Comparison of ENCODE assay signal across 6 cellular contexts in the genomic region with DNA sequence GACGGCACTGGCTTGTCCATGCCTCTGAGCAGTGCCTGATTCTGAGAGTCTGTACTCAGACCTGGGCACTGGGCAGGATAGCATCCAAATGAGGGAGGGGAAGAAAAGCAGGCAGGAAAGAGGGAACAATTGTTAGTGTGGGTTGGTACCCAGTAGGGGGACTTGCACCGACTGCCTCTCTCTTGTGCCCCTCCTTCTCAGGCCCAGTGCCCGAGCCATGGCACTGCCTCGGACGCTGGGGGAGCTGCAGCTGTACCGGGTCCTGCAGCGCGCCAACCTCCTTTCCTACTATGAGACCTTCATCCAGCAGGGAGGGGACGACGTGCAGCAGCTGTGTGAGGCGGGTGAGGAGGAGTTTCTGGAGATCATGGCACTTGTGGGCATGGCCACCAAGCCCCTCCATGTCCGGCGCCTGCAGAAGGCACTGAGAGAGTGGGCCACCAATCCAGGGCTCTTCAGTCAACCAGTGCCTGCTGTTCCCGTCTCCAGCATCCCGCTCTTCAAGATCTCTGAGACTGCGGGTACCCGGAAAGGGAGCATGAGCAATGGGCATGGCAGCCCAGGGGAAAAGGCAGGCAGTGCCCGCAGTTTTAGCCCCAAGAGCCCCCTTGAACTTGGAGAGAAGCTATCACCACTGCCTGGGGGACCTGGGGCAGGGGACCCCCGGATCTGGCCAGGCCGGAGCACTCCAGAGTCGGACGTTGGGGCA. TPM values are rescaled to one million over a fixed set of nuclear protein-coding genes. Genes with fewer than 3 reads are reported as not detected.
DNase-seq lines count a peak whose midpoint lies in the region; ATAC-seq, FAIRE-seq and TF ChIP-seq lines count a peak whose summit lies in the region.

No MANE protein-coding gene starts in this region.

- H3K4me1 ChIP-seq in left lung, result peaks cover 30 to 75% of the 10 kb centered on the region in 2 donors

- H3K9me3 ChIP-seq in left lung, result no peaks in the 10 kb centered on the region

- intact Hi-C loops in left lung (cut with DNase I), result no loop called here

- H3K4me3 Mint-ChIP-seq in activated CD8-positive, alpha-beta T cell treated with anti-CD3 and anti-CD28 coated beads, Interleukin-2, amount 10 ng/mL, durations not matched to agents 7 days and 5 days, result peak overlapping the region; percentile 93

- no peaks in the 10 kb centered on the region for H3K9me3 Mint-ChIP-seq in activated CD8-positive, alpha-beta T cell treated with anti-CD3 and anti-CD28 coated beads, Interleukin-2, amount 10 ng/mL, durations not matched to agents 7 days and 5 days (ENCODE audit: insufficient read depth)

- no peak for ATAC-seq in activated CD8-positive, alpha-beta T cell treated with anti-CD3 and anti-CD28 coated beads, Interleukin-2, amount 10 ng/mL, durations not matched to agents 7 days and 5 days
- no peak for ATAC-seq in left lung

- no peaks in the 10 kb centered on the region for H3K27me3 Mint-ChIP-seq in activated CD8-positive, alpha-beta T cell treated with anti-CD3 and anti-CD28 coated beads, Interleukin-2, amount 10 ng/mL, durations not matched to agents 7 days and 5 days (ENCODE audit: low read depth)

- FAIRE-seq in GM19239 (lab: Jason Lieb, UNC), result no peak

- peak overlapping the region; percentile 97 to 100 for H3K27ac ChIP-seq in left lung

- peaks cover 42% of the 10 kb centered on the region for H3K36me3 Mint-ChIP-seq in activated CD8-positive, alpha-beta T cell treated with anti-CD3 and anti-CD28 coated beads, Interleukin-2, amount 10 ng/mL, durations not matched to agents 7 days and 5 days (ENCODE audit: low read depth)

- no peak for DNase-seq in AG09309 (ENCODE audit: low read depth)
- DNase-seq in activated CD8-positive, alpha-beta T cell treated with anti-CD3 and anti-CD28 coated beads, Interleukin-2, amount 10 ng/mL, durations not matched to agents 7 days and 5 days, result no peak
- no peak for DNase-seq in left lung
- no peak for DNase-seq in GM19239 (ENCODE audit: insufficient read length, low spot score)
- no peak for DNase-seq in H4 (ENCODE audit: low spot score)
- no peak for DNase-seq in T1000 (lab: John Stamatoyannopoulos, UW)

- TF ChIP-seq CTCF in AG09309 (IDR thresholded peaks at IDR 0.05; ENCODE audit: control insufficient read depth, insufficient read depth, low read depth, low read length, missing control alignments), result peak; percentile 35
- TF ChIP-seq CTCF in left lung (IDR thresholded peaks at IDR 0.05), result no peak

- POLR2A ChIA-PET in activated CD8-positive, alpha-beta T cell treated with anti-CD3 and anti-CD28 coated beads, Interleukin-2, amount 10 ng/mL, durations not matched to agents 7 days and 5 days (lab: Charles Lee), result interaction anchor here (1.3 to 5.1 kb wide), 6 partner anchors 9 to 22 kb away, joined by 5 to 58 read pairs (median 44); a partner anchor contains a TSS

- CTCF ChIA-PET in activated CD8-positive, alpha-beta T cell treated with anti-CD3 and anti-CD28 coated beads, Interleukin-2, amount 10 ng/mL, durations not matched to agents 7 days and 5 days (lab: Charles Lee), result interaction anchor here (1.1 to 18.4 kb wide), 8 partner anchors 12 to 89 kb away, joined by 3 to 233 read pairs (median 10); a partner anchor contains a TSS

- H3K27me3 ChIP-seq in left lung, result peaks cover 0 to 6% of the 10 kb centered on the region in 2 donors

- H3K4me3 ChIP-seq in AG09309 (ENCODE audit: control insufficient read depth, low read depth, low read length) (peak overlapping the region; percentile 86), left lung (peak overlapping the region; percentile 80 to 87)

- peaks cover 0 to 46% of the 10 kb centered on the region in 2 donors for H3K36me3 ChIP-seq in left lung

- peaks cover 68% of the 10 kb centered on the region for H3K4me1 Mint-ChIP-seq in activated CD8-positive, alpha-beta T cell treated with anti-CD3 and anti-CD28 coated beads, Interleukin-2, amount 10 ng/mL, durations not matched to agents 7 days and 5 days (ENCODE audit: low read depth)

- H3K27ac Mint-ChIP-seq in activated CD8-positive, alpha-beta T cell treated with anti-CD3 and anti-CD28 coated beads, Interleukin-2, amount 10 ng/mL, durations not matched to agents 7 days and 5 days, result peak overlapping the region; percentile 61

RNA-seq across cellular contexts. Expression of a gene that starts 2.2 kb away (rescaled TPM):
- total RNA-seq in activated CD8-positive, alpha-beta T cell treated with anti-CD3 and anti-CD28 coated beads, Interleukin-2, amount 10 ng/mL, durations not matched to agents 7 days and 5 days, result 10 to 100 TPM; 12.9 to 13.7 TPM
- 10 to 100 TPM; 28.4 to 40.1 TPM for total RNA-seq in left lung
- 16.5 and 20.2 TPM in 2 replicates for total RNA-seq in H4 (2014; rRNA removed; shearing (Covaris generic))

RNA-seq across cellular contexts. Expression of a gene that starts 12.5 kb away (rescaled TPM):
- total RNA-seq in activated CD8-positive, alpha-beta T cell treated with anti-CD3 and anti-CD28 coated beads, Interleukin-2, amount 10 ng/mL, durations not matched to agents 7 days and 5 days, result 10 to 100 TPM; 56.4 to 56.9 TPM
- 10 to 100 TPM; 16.4 to 17.9 TPM for total RNA-seq in left lung
- total RNA-seq in H4 (2014; rRNA removed; shearing (Covaris generic)), result 10.5 and 18.0 TPM in 2 replicates

RNA-seq across cellular contexts. Expression of a gene that starts 20.1 kb away (rescaled TPM):
- 100 to 1,000 TPM; 189 TPM for total RNA-seq in activated CD8-positive, alpha-beta T cell treated with anti-CD3 and anti-CD28 coated beads, Interleukin-2, amount 10 ng/mL, durations not matched to agents 7 days and 5 days
- total RNA-seq in left lung, result 100 to 1,000 TPM; 200 to 237 TPM
- total RNA-seq in H4 (2014; rRNA removed; shearing (Covaris generic)), result 9.3 and 17.9 TPM in 2 replicates

RNA-seq across cellular contexts. Expression of a gene that starts 37.2 kb away (rescaled TPM):
- total RNA-seq in activated CD8-positive, alpha-beta T cell treated with anti-CD3 and anti-CD28 coated beads, Interleukin-2, amount 10 ng/mL, durations not matched to agents 7 days and 5 days, result under 1 TPM; 0.39 to 0.40 TPM
- total RNA-seq in left lung, result 100 to 1,000 TPM; 228 to 325 TPM
- total RNA-seq in H4 (2014; rRNA removed; shearing (Covaris generic)), result 5.8 and 6.5 TPM in 2 replicates

RNA-seq across cellular contexts. Expression of a gene that starts 41.1 kb away (rescaled TPM):
- total RNA-seq in activated CD8-positive, alpha-beta T cell treated with anti-CD3 and anti-CD28 coated beads, Interleukin-2, amount 10 ng/mL, durations not matched to agents 7 days and 5 days, result 1 to 10 TPM; 1.3 to 1.4 TPM
- total RNA-seq in left lung, result under 1 TPM; 0.26 to 0.29 TPM
- total RNA-seq in H4 (2014; rRNA removed; shearing (Covaris generic)), result not detected in 2 replicates

Comparison
In these comparisons a context has a peak if more than half of its experiments do, and no peak if none do; other contexts are left out.
1. RNA of a gene that starts 20.1 kb away (total RNA-seq): 200 to 237 TPM in left lung and 189 TPM in activated CD8-positive, alpha-beta T cell treated with anti-CD3 and anti-CD28 coated beads, Interleukin-2, amount 10 ng/mL, durations not matched to agents 7 days and 5 days; 9.3 to 17.9 TPM in H4; every median in the first group is over 10 times any median in the second.